ENCODE assay signal across 23 cellular contexts in genomic region chr6:33757906-33758305, GRCh38. TPM values are rescaled to one million over a fixed set of nuclear protein-coding genes. Genes with fewer than 3 reads are reported as not detected.
DNase-seq lines count a peak whose midpoint lies in the region; ATAC-seq and TF ChIP-seq lines count a peak whose summit lies in the region.
"Had no signal": no experiment of that assay in that cellular context is flagged by ENCODE, and none has a peak within 500 bp of the region (broad histone marks: within the 10 kb centered on the region; RNA-seq: fewer than 3 reads in every experiment).

No MANE protein-coding gene starts in this region.

- H3K23ac ChIP-seq in H9 (ENCODE audit: insufficient read length, low read depth, low read length), result no peak overlapping the region

- no peak overlapping the region for H2BK12ac ChIP-seq in H9 (ENCODE audit: insufficient read length, low read depth, low read length)

- TF ChIP-seq EP300 in sigmoid colon (IDR thresholded peaks at IDR 0.05), result no peak

- H3K9ac ChIP-seq in H9 (ENCODE audit: extremely low read depth, insufficient read length, low read length), result no peak overlapping the region
- no peak overlapping the region for H3K9ac ChIP-seq in PC-3 (ENCODE audit: low read length)
- H3K9ac ChIP-seq: BLaER1 treated with 17β-estradiol and CSF1 and Interleukin-3, amounts not matched to agents 10 nM and 100 nM; KMS-11 had no signal

- intact Hi-C loops in PC-3 (cut with micrococcal nuclease), result no loop called here
- intact Hi-C loops in sigmoid colon (cut with DNase I), result no loop called here

- no peak overlapping the region for H2AK5ac ChIP-seq in H9 (ENCODE audit: insufficient read length, low read length)

- no peak overlapping the region for H3K4me3 Mint-ChIP-seq in H9
- no peak overlapping the region for H3K4me3 Mint-ChIP-seq in stimulated activated naive CD8-positive, alpha-beta T cell treated with anti-CD3 and anti-CD28 coated beads, Interleukin-15, amount 100 ng/mL, for 72 hours
- H3K4me3 Mint-ChIP-seq: CD8-positive, alpha-beta memory T cell had no signal

- H3K56ac ChIP-seq in H9 (ENCODE audit: insufficient read length, low read depth, low read length), result no peak overlapping the region

- no peaks in the 10 kb centered on the region for H3K23me2 ChIP-seq in H9 (ENCODE audit: insufficient read length, low read depth, low read length, poor library complexity, severe bottlenecking)

- TF ChIP-seq CTCF in H9 (conservative IDR thresholded peaks at IDR 0.05), result no peak
- no peak for TF ChIP-seq CTCF in PC-3 (conservative IDR thresholded peaks at IDR 0.05; ENCODE audit: low read depth, low read length)
- no peak for TF ChIP-seq CTCF in osteoblast (IDR thresholded peaks at IDR 0.05; ENCODE audit: extremely low read depth, low read depth, low read length)
- no peak for TF ChIP-seq CTCF in sigmoid colon (IDR thresholded peaks at IDR 0.05)

- no peaks in the 10 kb centered on the region for H3K27me3 Mint-ChIP-seq in H9 (ENCODE audit: low read depth)
- H3K27me3 Mint-ChIP-seq in stimulated activated naive CD8-positive, alpha-beta T cell treated with anti-CD3 and anti-CD28 coated beads, Interleukin-15, amount 100 ng/mL, for 72 hours, result no peaks in the 10 kb centered on the region

- H2AFZ ChIP-seq in H9 (ENCODE audit: low read length), result no peak overlapping the region
- H2AFZ ChIP-seq in PC-3 (ENCODE audit: low read length), result no peak overlapping the region
- no peak overlapping the region for H2AFZ ChIP-seq in osteoblast (ENCODE audit: low read length)

- no peak overlapping the region for H2BK20ac ChIP-seq in H9 (ENCODE audit: low read depth, low read length, poor library complexity, severe bottlenecking)

- no peak overlapping the region for H4K8ac ChIP-seq in H9 (replicated peaks; ENCODE audit: insufficient read length, low read depth, low read length)

- no peak overlapping the region for H3K4me3 ChIP-seq in PC-3 (ENCODE audit: low read length)
- no peak overlapping the region for H3K4me3 ChIP-seq in osteoblast (ENCODE audit: insufficient read depth, low read length)
- H3K4me3 ChIP-seq in sigmoid colon, result no peak overlapping the region
- H3K4me3 ChIP-seq: BLaER1 treated with 17β-estradiol and CSF1 and Interleukin-3, amounts not matched to agents 10 nM and 100 nM had no signal

- H3K9me2 ChIP-seq in PC-3 (replicated peaks; ENCODE audit: low read length), result no peaks in the 10 kb centered on the region

- H3K14ac ChIP-seq in H9 (ENCODE audit: insufficient read depth, low read length), result no peak overlapping the region

- no peak overlapping the region for H2BK15ac ChIP-seq in H9 (ENCODE audit: low read depth, low read length)

- H3T11ph ChIP-seq in H9 (ENCODE audit: low read length), result no peak overlapping the region

- no peaks in the 10 kb centered on the region; a peak in 2 of 5 replicates for H3K9me3 Mint-ChIP-seq in H9
- no peaks in the 10 kb centered on the region for H3K9me3 Mint-ChIP-seq in stimulated activated naive CD8-positive, alpha-beta T cell treated with anti-CD3 and anti-CD28 coated beads, Interleukin-15, amount 100 ng/mL, for 72 hours
- H3K9me3 Mint-ChIP-seq: CD8-positive, alpha-beta memory T cell had no signal

- DNase-seq in DMS79 treated with DMSO at 0.1 percent for 48 hours (lab: John Stamatoyannopoulos, UW) (peak; percentile 23), DMS79 (lab: John Stamatoyannopoulos, UW) (no peak), H9 (no peak), PC-3 (peak; percentile 35), osteoblast (ENCODE audit: insufficient read length, low spot score, missing footprints) (peak; percentile 30), sigmoid colon (no peak)
- DNase-seq in stimulated activated naive CD8-positive, alpha-beta T cell treated with anti-CD3 and anti-CD28 coated beads, Interleukin-15, amount 100 ng/mL, for 72 hours, result no peak
- DNase-seq: 8988T; CD8-positive, alpha-beta memory T cell; EL; NCI-H1092 treated with DMSO at 0.1 percent for 48 hours; NCI-H146; NCI-H2081; NCI-H226; NCI-H524 treated with DMSO at 0.1 percent for 48 hours; OCI-M1; Right ventricle myocardium superior had no signal

- no peaks in the 10 kb centered on the region for H3K36me3 ChIP-seq in PC-3 (ENCODE audit: low read depth, low read length)
- H3K36me3 ChIP-seq in osteoblast (ENCODE audit: insufficient read depth, low read length), result no peaks in the 10 kb centered on the region
- no peaks in the 10 kb centered on the region for H3K36me3 ChIP-seq in sigmoid colon
- H3K36me3 ChIP-seq: BLaER1 treated with 17β-estradiol and CSF1 and Interleukin-3, amounts not matched to agents 10 nM and 100 nM had no signal

- H3F3A ChIP-seq in PC-3 (ENCODE audit: low read length, unreplicated experiment), result no peaks in the 10 kb centered on the region

- ATAC-seq in PC-3 (no peak), GM21825 (IDR thresholded peaks at IDR 0.05; ENCODE audit: unreplicated experiment) (no peak)
- ATAC-seq in stimulated activated naive CD8-positive, alpha-beta T cell treated with anti-CD3 and anti-CD28 coated beads, Interleukin-15, amount 100 ng/mL, for 72 hours, result no peak

- no peaks in the 10 kb centered on the region for H4K20me1 ChIP-seq in H9 (ENCODE audit: control insufficient read depth, insufficient read depth, insufficient read length)
- no peaks in the 10 kb centered on the region for H4K20me1 ChIP-seq in PC-3 (ENCODE audit: low read length)
- no peaks in the 10 kb centered on the region for H4K20me1 ChIP-seq in osteoblast (ENCODE audit: insufficient read depth, low read length)

- H3K4me1 Mint-ChIP-seq in H9, result peaks cover 25 to 40% of the 10 kb centered on the region in 2 experiments
- H3K4me1 Mint-ChIP-seq in stimulated activated naive CD8-positive, alpha-beta T cell treated with anti-CD3 and anti-CD28 coated beads, Interleukin-15, amount 100 ng/mL, for 72 hours, result peaks cover 12% of the 10 kb centered on the region

- no peak overlapping the region for H2BK5ac ChIP-seq in H9 (ENCODE audit: insufficient read length, low read length)

- H3K27ac ChIP-seq in H9 (ENCODE audit: insufficient read length, low read depth, low read length) (no peak overlapping the region), PC-3 (ENCODE audit: low read length) (no peak overlapping the region), osteoblast (ENCODE audit: low read depth, low read length) (no peak overlapping the region), sigmoid colon (no peak overlapping the region)
- H3K27ac ChIP-seq: BLaER1 treated with 17β-estradiol and CSF1 and Interleukin-3, amounts not matched to agents 10 nM and 100 nM; KMS-11 had no signal

- no peak for TF ChIP-seq POLR2A in sigmoid colon (IDR thresholded peaks at IDR 0.05)

- H3K27ac Mint-ChIP-seq in H9, result peak overlapping the region; percentile 5 to 58 (median 46); a peak in 1 of 7 replicates
- H3K27ac Mint-ChIP-seq in stimulated activated naive CD8-positive, alpha-beta T cell treated with anti-CD3 and anti-CD28 coated beads, Interleukin-15, amount 100 ng/mL, for 72 hours, result no peak overlapping the region

- no peaks in the 10 kb centered on the region for H3K79me2 ChIP-seq in H9 (ENCODE audit: insufficient read depth, low read length)
- no peaks in the 10 kb centered on the region for H3K79me2 ChIP-seq in PC-3 (ENCODE audit: low read length)
- no peaks in the 10 kb centered on the region for H3K79me2 ChIP-seq in osteoblast (ENCODE audit: insufficient read depth, low read length)

- H3K27me3 ChIP-seq in H9 (ENCODE audit: insufficient read depth, low read length) (no peaks in the 10 kb centered on the region), PC-3 (ENCODE audit: low read length) (no peaks in the 10 kb centered on the region), osteoblast (ENCODE audit: insufficient read depth, low read length) (no peaks in the 10 kb centered on the region), sigmoid colon (no peaks in the 10 kb centered on the region)
- H3K27me3 ChIP-seq: BLaER1 treated with 17β-estradiol and CSF1 and Interleukin-3, amounts not matched to agents 10 nM and 100 nM had no signal

- H2BK120ac ChIP-seq in H9 (ENCODE audit: low read depth, low read length, poor library complexity, severe bottlenecking), result no peak overlapping the region

- no peak overlapping the region for H4K5ac ChIP-seq in H9 (ENCODE audit: insufficient read length, low read depth, low read length)

- H3K4me1 ChIP-seq in H9 (ENCODE audit: insufficient read depth, low read length) (peaks cover 2% of the 10 kb centered on the region; the same call in 1 of the 2 replicates), PC-3 (ENCODE audit: insufficient read depth, low read length) (peaks cover 15% of the 10 kb centered on the region), osteoblast (ENCODE audit: insufficient read depth, low read length) (peaks cover 3% of the 10 kb centered on the region), sigmoid colon (peaks cover 0 to 22% (median 13%) of the 10 kb centered on the region in 4 donors)

- H3K36me3 Mint-ChIP-seq in H9 (ENCODE audit: insufficient read depth in 1 of 3, low read depth in 3 of 3), result no peaks in the 10 kb centered on the region
- H3K36me3 Mint-ChIP-seq: CD8-positive, alpha-beta memory T cell had no signal

- H3K4me2 ChIP-seq in H9 (ENCODE audit: insufficient read depth, insufficient read length, low read length) (no peak overlapping the region), PC-3 (ENCODE audit: low read length) (no peak overlapping the region), osteoblast (ENCODE audit: insufficient read depth, low read length) (no peak overlapping the region)
- H3K4me2 ChIP-seq: BLaER1 treated with 17β-estradiol and CSF1 and Interleukin-3, amounts not matched to agents 10 nM and 100 nM; KMS-11 had no signal

- H3K18ac ChIP-seq in H9 (ENCODE audit: insufficient read length, low read depth, low read length), result no peak overlapping the region

- H3K79me1 ChIP-seq in H9 (ENCODE audit: insufficient read depth, low read depth, low read length, poor library complexity, severe bottlenecking), result no peaks in the 10 kb centered on the region

- CTCF ChIA-PET in PC-3 (lab: Charles Lee), result no interaction called here

- no TSS peak for BruUV-seq in PC-3 (replicated peaks; lab: Mats Ljungman, UMichigan)

- POLR2A ChIA-PET in PC-3 (lab: Charles Lee; ENCODE audit: unreplicated experiment), result no interaction called here

- H3K4ac ChIP-seq in H9 (ENCODE audit: low read depth, low read length), result no peak overlapping the region

- H3K9me3 ChIP-seq in H9 (ENCODE audit: control insufficient read depth, low read depth, low read length) (no peaks in the 10 kb centered on the region), PC-3 (ENCODE audit: low read length) (no peaks in the 10 kb centered on the region), osteoblast (ENCODE audit: low read depth, low read length) (no peaks in the 10 kb centered on the region), sigmoid colon (no peaks in the 10 kb centered on the region)
- H3K9me3 ChIP-seq: BLaER1 treated with 17β-estradiol and CSF1 and Interleukin-3, amounts not matched to agents 10 nM and 100 nM had no signal

- no peak overlapping the region for H4K91ac ChIP-seq in H9 (ENCODE audit: insufficient read length, low read depth, low read length)

- no CpG with 5 or more reads among the region's 10 CpGs for WGBS in H9 (ENCODE audit: extremely low coverage, insufficient read length, low lambda C conversion rate)
- WGBS in sigmoid colon, 2 donors, result 88 to 93% methylated on average over 10 of the region's 10 CpGs

RNA-seq across cellular contexts. Expression of gene IP6K3, which starts 11.2 kb away (rescaled TPM):
- total RNA-seq in H9 (2021) (0.29 and 0.46 TPM in 2 replicates), PC-3 (2014; rRNA removed) (not detected in 2 replicates), osteoblast (under 0.01 and 0.29 TPM in 2 replicates), sigmoid colon (10 to 100 TPM in 1 of 4 donors, 1 to 10 TPM in 3; 4.9 to 10.3 (median 6.4) TPM)
- polyA plus RNA-seq in sigmoid colon, result 1 to 10 TPM in 1 of 3 donors, under 1 TPM in 2; 0.46 to 1.1 (median 0.60) TPM
- total RNA-seq: CD8-positive, alpha-beta memory T cell; HT1080; T-helper 2 cell treated with Interferon-gamma antibody and Interleukin-4, amounts not matched to agents 100 ng/mL and 5 ng/mL, for 36 hours had no signal
- polyA plus RNA-seq: CD8-positive, alpha-beta memory T cell had no signal

RNA-seq across cellular contexts. Expression of gene LEMD2, which starts 31.0 kb away (rescaled TPM):
- total RNA-seq in H9 (2021) (82.0 and 91.8 TPM in 2 replicates), PC-3 (2014; rRNA removed) (54.5 and 83.6 TPM in 2 replicates), osteoblast (47.4 and 49.2 TPM in 2 replicates), sigmoid colon (10 to 100 TPM; 31.8 to 42.7 (median 38.8) TPM)
- polyA plus RNA-seq in sigmoid colon, result 10 to 100 TPM; 17.6 to 71.6 (median 18.0) TPM

RNA-seq across cellular contexts. Expression of gene MLN, which starts 45.9 kb away (rescaled TPM):
- total RNA-seq in H9 (2021), result not detected in 2 replicates
- total RNA-seq in PC-3 (2014; rRNA removed), result not detected in 2 replicates
- total RNA-seq in osteoblast, result not detected in 2 replicates
- total RNA-seq in sigmoid colon, result not detected
- under 1 TPM in 1 of 3 donors, not detected in 2; 0.48 TPM for polyA plus RNA-seq in sigmoid colon
- total RNA-seq: CD8-positive, alpha-beta memory T cell; H4; HT1080; Right ventricle myocardium superior; T-helper 2 cell treated with Interferon-gamma antibody and Interleukin-4, amounts not matched to agents 100 ng/mL and 5 ng/mL, for 36 hours had no signal
- polyA plus RNA-seq: CD8-positive, alpha-beta memory T cell had no signal

RNA-seq across cellular contexts. Expression of gene UQCC2, which starts 46.4 kb away (rescaled TPM):
- total RNA-seq in H9 (2021) (134 and 140 TPM in 2 replicates), PC-3 (2014; rRNA removed) (70.0 and 107 TPM in 2 replicates), osteoblast (15.2 and 20.0 TPM in 2 replicates), sigmoid colon (10 to 100 TPM in 3 of 4 donors, 1 to 10 TPM in 1; 9.5 to 34.9 (median 28.7) TPM)
- 10 to 100 TPM; 52.3 to 90.9 (median 56.3) TPM for polyA plus RNA-seq in sigmoid colon

Comparison
In these comparisons a context has a peak if more than half of its experiments do, and no peak if none do; other contexts are left out.
1. DNase-seq: peak in DMS79 treated with DMSO at 0.1 percent for 48 hours (single experiment), PC-3 (single experiment) and osteoblast (single experiment); none in DMS79 (single experiment), H9 (single experiment), stimulated activated naive CD8-positive, alpha-beta T cell treated with anti-CD3 and anti-CD28 coated beads, Interleukin-15, amount 100 ng/mL, for 72 hours (0 of 2) and sigmoid colon (single experiment).
2. H3K27ac Mint-ChIP-seq: peak in H9 (3 of 3); none in stimulated activated naive CD8-positive, alpha-beta T cell treated with anti-CD3 and anti-CD28 coated beads, Interleukin-15, amount 100 ng/mL, for 72 hours (0 of 2).